ENCODE assay signal across 8 cellular contexts in the genomic region with DNA sequence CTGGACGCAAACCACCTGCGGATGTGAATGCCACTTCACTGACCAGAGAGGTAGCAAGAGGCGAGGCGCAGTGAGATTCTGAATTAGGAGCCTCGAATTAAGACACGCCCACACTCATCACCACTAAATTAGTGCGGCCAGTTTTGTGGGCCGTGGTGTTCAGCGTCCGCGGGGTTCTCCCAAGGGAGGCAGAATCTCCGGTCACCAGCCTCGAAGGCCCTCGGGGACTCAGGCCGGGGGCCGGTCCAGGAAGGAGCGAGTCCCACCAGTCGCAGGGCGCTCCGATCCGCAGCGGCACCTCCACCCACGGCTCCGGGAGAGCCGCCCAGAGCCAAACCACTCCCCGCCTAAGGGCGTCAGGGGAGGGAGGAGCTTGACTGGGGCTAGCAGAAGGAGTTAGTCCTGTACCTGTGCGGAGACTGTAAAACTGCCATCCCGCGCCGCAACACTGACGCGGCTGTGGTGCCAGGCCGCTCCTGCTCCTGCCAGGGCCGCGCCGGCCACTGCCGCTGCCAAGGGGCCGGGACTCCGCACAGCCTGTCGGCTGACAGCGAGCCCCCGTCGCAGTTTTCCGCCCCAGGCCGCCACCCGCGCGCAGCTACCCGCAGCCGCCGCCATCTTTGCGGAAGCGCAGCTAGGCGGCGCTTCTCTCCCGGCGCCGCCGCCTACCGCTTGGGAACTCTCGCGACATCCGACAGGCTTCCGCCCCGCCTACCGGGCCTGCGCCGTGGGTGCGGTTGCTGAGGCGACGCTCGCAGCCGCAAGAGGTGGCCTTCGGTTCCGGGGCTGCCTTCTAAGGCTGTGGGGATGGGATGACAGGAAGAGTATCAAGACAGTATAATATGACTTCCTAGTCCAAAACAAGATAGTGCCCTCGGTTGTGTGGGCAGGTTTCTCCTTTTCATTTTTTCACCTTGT. TPM values are rescaled to one million over a fixed set of nuclear protein-coding genes. Genes with fewer than 3 reads are reported as not detected.
A peak's percentile ranks its signal among the peaks of the same experiment; 100 is the strongest.
DNase-seq lines count a peak whose midpoint lies in the region; ATAC-seq and TF ChIP-seq lines count a peak whose summit lies in the region.

A gene with protein sequence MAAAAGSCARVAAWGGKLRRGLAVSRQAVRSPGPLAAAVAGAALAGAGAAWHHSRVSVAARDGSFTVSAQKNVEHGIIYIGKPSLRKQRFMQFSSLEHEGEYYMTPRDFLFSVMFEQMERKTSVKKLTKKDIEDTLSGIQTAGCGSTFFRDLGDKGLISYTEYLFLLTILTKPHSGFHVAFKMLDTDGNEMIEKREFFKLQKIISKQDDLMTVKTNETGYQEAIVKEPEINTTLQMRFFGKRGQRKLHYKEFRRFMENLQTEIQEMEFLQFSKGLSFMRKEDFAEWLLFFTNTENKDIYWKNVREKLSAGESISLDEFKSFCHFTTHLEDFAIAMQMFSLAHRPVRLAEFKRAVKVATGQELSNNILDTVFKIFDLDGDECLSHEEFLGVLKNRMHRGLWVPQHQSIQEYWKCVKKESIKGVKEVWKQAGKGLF (minus strand): TSS at position 640 of the 918 bp plus-strand sequence. CDS start 22 bp downstream, at position 618.

- H3K4me3 ChIP-seq in NB4 (ENCODE audit: low read depth, low read length), result peak within 1 kb of the TSS; percentile 89

- H3K4me3 Mint-ChIP-seq in HFFc6, result peak within 1 kb of the TSS; percentile 93

- H3K27me3 Mint-ChIP-seq in HFFc6 (ENCODE audit: insufficient read depth), result peaks cover 4% of the 10 kb centered on the region

- H3K9me3 Mint-ChIP-seq in HFFc6, result no peaks in the 10 kb centered on the region
- peaks cover 0 to 3% of the 10 kb centered on the region in 2 donors for H3K9me3 Mint-ChIP-seq in activated naive CD4-positive, alpha-beta T cell treated with anti-CD3 and anti-CD28 coated beads, Interleukin-2, amount 50 U/mL, for 72 hours

- ATAC-seq in SK-N-SH treated with all-trans-retinoic acid at 6 μM for 48 hours, result peak; percentile 99
- ATAC-seq in activated naive CD4-positive, alpha-beta T cell treated with anti-CD3 and anti-CD28 coated beads, Interleukin-2, amount 50 U/mL, for 72 hours, result peak; percentile 92 to 97

- peaks cover 39% of the 10 kb centered on the region for H3K4me1 Mint-ChIP-seq in HFFc6 (ENCODE audit: low read depth)

- TF ChIP-seq CTCF in HFFc6 (IDR thresholded peaks at IDR 0.05) (peak; percentile 61), NB4 (IDR thresholded peaks at IDR 0.05; ENCODE audit: low read depth, low read length) (no peak)

- peak within 1 kb of the TSS; percentile 68 for H3K27ac ChIP-seq in temporal lobe (ENCODE audit: low read depth, low read length)

- peaks cover 11% of the 10 kb centered on the region for H3K36me3 Mint-ChIP-seq in HFFc6 (ENCODE audit: low read depth)
- H3K36me3 Mint-ChIP-seq in activated naive CD4-positive, alpha-beta T cell treated with anti-CD3 and anti-CD28 coated beads, Interleukin-2, amount 50 U/mL, for 72 hours, result peaks cover 12 to 30% of the 10 kb centered on the region in 2 donors

- peak; percentile 96 for TF ChIP-seq POLR2A in NB4 (IDR thresholded peaks at IDR 0.05; ENCODE audit: extremely low read depth, insufficient read length)

- H3K27ac Mint-ChIP-seq in HFFc6, result peak within 1 kb of the TSS; percentile 84
- H3K27ac Mint-ChIP-seq in activated naive CD4-positive, alpha-beta T cell treated with anti-CD3 and anti-CD28 coated beads, Interleukin-2, amount 50 U/mL, for 72 hours, result peak within 1 kb of the TSS; percentile 93 to 96

- DNase-seq in GM04504 (ENCODE audit: low read depth) (peak; percentile 83), HFFc6 (peak; percentile 92), NB4 (ENCODE audit: low read depth) (peak; percentile 98), glomerular endothelial cell (ENCODE audit: extremely low read depth, low read depth, low spot score) (peak; percentile 45), occipital lobe (lab: John Stamatoyannopoulos, UW) (peak; percentile 84)
- peak; percentile 93 to 96 for DNase-seq in activated naive CD4-positive, alpha-beta T cell treated with anti-CD3 and anti-CD28 coated beads, Interleukin-2, amount 50 U/mL, for 72 hours (ENCODE audit: low spot score in 2 of 2)

TF ChIP-seq in SK-N-SH treated with all-trans-retinoic acid at 6 μM for 48 hours, 23 proteins besides CTCF, POLR2A, EP300 and RAD21:
- no peak for TF ChIP-seq TCF4 (CRISPR knock-in tag; IDR thresholded peaks at IDR 0.05; ENCODE audit: borderline replicate concordance)
- TF ChIP-seq, protein P1, sequence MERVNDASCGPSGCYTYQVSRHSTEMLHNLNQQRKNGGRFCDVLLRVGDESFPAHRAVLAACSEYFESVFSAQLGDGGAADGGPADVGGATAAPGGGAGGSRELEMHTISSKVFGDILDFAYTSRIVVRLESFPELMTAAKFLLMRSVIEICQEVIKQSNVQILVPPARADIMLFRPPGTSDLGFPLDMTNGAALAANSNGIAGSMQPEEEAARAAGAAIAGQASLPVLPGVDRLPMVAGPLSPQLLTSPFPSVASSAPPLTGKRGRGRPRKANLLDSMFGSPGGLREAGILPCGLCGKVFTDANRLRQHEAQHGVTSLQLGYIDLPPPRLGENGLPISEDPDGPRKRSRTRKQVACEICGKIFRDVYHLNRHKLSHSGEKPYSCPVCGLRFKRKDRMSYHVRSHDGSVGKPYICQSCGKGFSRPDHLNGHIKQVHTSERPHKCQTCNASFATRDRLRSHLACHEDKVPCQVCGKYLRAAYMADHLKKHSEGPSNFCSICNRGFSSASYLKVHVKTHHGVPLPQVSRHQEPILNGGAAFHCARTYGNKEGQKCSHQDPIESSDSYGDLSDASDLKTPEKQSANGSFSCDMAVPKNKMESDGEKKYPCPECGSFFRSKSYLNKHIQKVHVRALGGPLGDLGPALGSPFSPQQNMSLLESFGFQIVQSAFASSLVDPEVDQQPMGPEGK (CRISPR knock-in tag; IDR thresholded peaks at IDR 0.05; ENCODE audit: borderline replicate concordance), result no peak
- no peak for TF ChIP-seq PPARA (CRISPR knock-in tag; IDR thresholded peaks at IDR 0.05; ENCODE audit: borderline replicate concordance)
- no peak for TF ChIP-seq ESRRG (CRISPR knock-in tag; IDR thresholded peaks at IDR 0.05)
- peak; percentile 68 for TF ChIP-seq ZFP3 (CRISPR knock-in tag; IDR thresholded peaks at IDR 0.05)
- TF ChIP-seq, protein P2, sequence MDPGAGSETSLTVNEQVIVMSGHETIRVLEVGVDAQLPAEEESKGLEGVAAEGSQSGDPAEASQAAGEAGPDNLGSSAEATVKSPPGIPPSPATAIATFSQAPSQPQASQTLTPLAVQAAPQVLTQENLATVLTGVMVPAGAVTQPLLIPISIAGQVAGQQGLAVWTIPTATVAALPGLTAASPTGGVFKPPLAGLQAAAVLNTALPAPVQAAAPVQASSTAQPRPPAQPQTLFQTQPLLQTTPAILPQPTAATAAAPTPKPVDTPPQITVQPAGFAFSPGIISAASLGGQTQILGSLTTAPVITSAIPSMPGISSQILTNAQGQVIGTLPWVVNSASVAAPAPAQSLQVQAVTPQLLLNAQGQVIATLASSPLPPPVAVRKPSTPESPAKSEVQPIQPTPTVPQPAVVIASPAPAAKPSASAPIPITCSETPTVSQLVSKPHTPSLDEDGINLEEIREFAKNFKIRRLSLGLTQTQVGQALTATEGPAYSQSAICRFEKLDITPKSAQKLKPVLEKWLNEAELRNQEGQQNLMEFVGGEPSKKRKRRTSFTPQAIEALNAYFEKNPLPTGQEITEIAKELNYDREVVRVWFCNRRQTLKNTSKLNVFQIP (CRISPR knock-in tag; IDR thresholded peaks at IDR 0.05; ENCODE audit: borderline replicate concordance, low read depth), result no peak

RNA-seq across cellular contexts. Expression of the gene that starts here (rescaled TPM):
- total RNA-seq in HFFc6 (2021; fragmentation: NEBNext Ultra II Directional; extraction: Animal tissue kit (Norgen Biotek cat#: 25700)), result 10 to 100 TPM; 31.3 to 37.1 (median 33.9) TPM
- 10 to 100 TPM; 30.1 to 53.2 TPM for total RNA-seq in activated naive CD4-positive, alpha-beta T cell treated with anti-CD3 and anti-CD28 coated beads, Interleukin-2, amount 50 U/mL, for 72 hours
- total RNA-seq in glomerular endothelial cell (72.5 and 85.5 TPM in 2 replicates), occipital lobe (60.5 TPM), temporal lobe (47.7 TPM)

Comparison
In these comparisons a context has a peak if more than half of its experiments do, and no peak if none do; other contexts are left out.
1. Peak in every context shown above with its lines: DNase-seq, ATAC-seq, H3K4me3 ChIP-seq and H3K27ac ChIP-seq.
2. DNase-seq: peak in every context shown above with its lines; median percentile 98 in NB4; 94 in activated naive CD4-positive, alpha-beta T cell treated with anti-CD3 and anti-CD28 coated beads, Interleukin-2, amount 50 U/mL, for 72 hours; 92 in HFFc6; 84 in occipital lobe; 83 in GM04504; 45 in glomerular endothelial cell.